ENCODE assay signal across 26 cellular contexts in the genomic region with DNA sequence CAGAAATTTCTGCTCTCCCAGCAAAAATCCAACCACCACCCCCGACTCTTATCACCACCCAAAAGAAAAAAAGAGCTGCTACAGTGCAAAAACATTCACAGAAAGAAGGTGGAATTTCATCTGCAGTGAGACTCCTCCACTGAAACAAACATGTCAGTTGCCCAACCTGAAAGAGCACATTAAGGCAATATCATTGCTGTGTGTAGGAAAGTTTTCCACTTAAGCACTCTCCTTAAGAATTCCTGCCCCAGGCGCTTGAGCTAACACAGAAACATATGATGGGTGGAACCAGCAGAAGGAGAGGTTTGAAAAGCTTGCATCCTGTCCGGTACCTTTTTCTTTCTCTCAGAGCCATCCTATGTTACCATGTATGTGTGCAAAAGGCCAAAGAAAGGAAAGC.
A peak's percentile ranks its signal among the peaks of the same experiment; 100 is the strongest.
DNase-seq lines count a peak whose midpoint lies in the region; FAIRE-seq and TF ChIP-seq lines count a peak whose summit lies in the region.
"Had no signal": no experiment of that assay in that cellular context is flagged by ENCODE, and none has a peak within 500 bp of the region (broad histone marks: within the 10 kb centered on the region; RNA-seq: fewer than 3 reads in every experiment).

No MANE protein-coding gene starts in this region.

- FAIRE-seq in keratinocyte (lab: Jason Lieb, UNC), result peak; percentile 67
- FAIRE-seq: GM18507, HepG2 had no signal

- no peaks in the 10 kb centered on the region for H3K27me3 ChIP-seq in keratinocyte (ENCODE audit: control insufficient read depth, extremely low read depth, insufficient read depth, low read length)
- H3K27me3 ChIP-seq in GM23248 (replicated peaks; ENCODE audit: insufficient read depth), result no peaks in the 10 kb centered on the region
- H3K27me3 ChIP-seq: SJCRH30 had no signal

- H3K4me3 Mint-ChIP-seq in activated naive CD4-positive, alpha-beta T cell treated with anti-CD3 and anti-CD28 coated beads, Interleukin-2, amount 10 ng/mL, durations not matched to agents 7 days and 5 days, result no peak overlapping the region
- H3K4me3 Mint-ChIP-seq in nephron, result no peak overlapping the region
- H3K4me3 Mint-ChIP-seq: B cell; CD8-positive, alpha-beta memory T cell had no signal

- no peaks in the 10 kb centered on the region for H3K9me1 ChIP-seq in keratinocyte (ENCODE audit: control insufficient read depth, extremely low read depth, insufficient read depth, low read length)

- peak overlapping the region; percentile 12 for H2AFZ ChIP-seq in keratinocyte (ENCODE audit: control insufficient read depth, low read length)
- H2AFZ ChIP-seq in GM23248, result no peak overlapping the region

- WGBS in GM23248 (ENCODE audit: low coverage in 1 of 2, low lambda C conversion rate in 2 of 2, missing lambda C conversion rate in 2 of 2), 2 experiments, result 95 to 97% methylated on average over 3 of the region's 3 CpGs

- no peaks in the 10 kb centered on the region for H3K36me3 Mint-ChIP-seq in activated naive CD4-positive, alpha-beta T cell treated with anti-CD3 and anti-CD28 coated beads, Interleukin-2, amount 10 ng/mL, durations not matched to agents 7 days and 5 days
- H3K36me3 Mint-ChIP-seq in nephron (ENCODE audit: low read depth), result no peaks in the 10 kb centered on the region

- H3K4me3 ChIP-seq in keratinocyte (ENCODE audit: control insufficient read depth in 2 of 3, extremely low read depth in 1 of 3, insufficient read depth in 2 of 3, low read depth in 1 of 3, low read length in 3 of 3) (no peak overlapping the region), GM23248 (no peak overlapping the region)
- H3K4me3 ChIP-seq: SJCRH30 had no signal

- H3K4me2 ChIP-seq in keratinocyte (ENCODE audit: control insufficient read depth, extremely low read depth, insufficient read depth, low read depth, low read length), result peak overlapping the region; percentile 2
- H3K4me2 ChIP-seq in GM23248 (ENCODE audit: unreplicated experiment), result no peak overlapping the region

- H3K4me1 ChIP-seq in keratinocyte (ENCODE audit: control insufficient read depth, extremely low read depth, insufficient read depth, low read length) (peaks cover 7% of the 10 kb centered on the region), GM23248 (ENCODE audit: insufficient read depth) (peaks cover 17% of the 10 kb centered on the region)
- H3K4me1 ChIP-seq: SJCRH30 had no signal

- CTCF ChIA-PET in activated naive CD4-positive, alpha-beta T cell treated with anti-CD3 and anti-CD28 coated beads, Interleukin-2, amount 10 ng/mL, durations not matched to agents 7 days and 5 days (lab: Charles Lee), result no interaction called here

- peaks cover 16% of the 10 kb centered on the region for H3K4me1 Mint-ChIP-seq in activated naive CD4-positive, alpha-beta T cell treated with anti-CD3 and anti-CD28 coated beads, Interleukin-2, amount 10 ng/mL, durations not matched to agents 7 days and 5 days
- peaks cover 13% of the 10 kb centered on the region for H3K4me1 Mint-ChIP-seq in nephron

- dilution Hi-C loops in keratinocyte (cut with MboI; ENCODE audit: extremely low pct_ligation_motif_present, low sequenced_read_pairs), result no loop called here

- no peaks in the 10 kb centered on the region for H3K36me3 ChIP-seq in keratinocyte (ENCODE audit: control insufficient read depth in 2 of 2, extremely low read depth in 1 of 2, insufficient read depth in 2 of 2, low read length in 2 of 2)
- H3K36me3 ChIP-seq in GM23248 (ENCODE audit: low read depth), result no peaks in the 10 kb centered on the region
- H3K36me3 ChIP-seq: SJCRH30 had no signal

- TF ChIP-seq CTCF in keratinocyte (optimal IDR thresholded peaks at IDR 0.05 in 1 of 3, IDR thresholded peaks at IDR 0.05 in 1 of 3, conservative IDR thresholded peaks at IDR 0.05 in 1 of 3; ENCODE audit: extremely low read depth in 1 of 3, insufficient read depth in 2 of 3, low read length in 3 of 3) (no peak), nephron (IDR thresholded peaks at IDR 0.05; ENCODE audit: unreplicated experiment in 3 of 3) (no peak)

- peaks cover 6% of the 10 kb centered on the region for H3K27me3 Mint-ChIP-seq in activated naive CD4-positive, alpha-beta T cell treated with anti-CD3 and anti-CD28 coated beads, Interleukin-2, amount 10 ng/mL, durations not matched to agents 7 days and 5 days
- H3K27me3 Mint-ChIP-seq in nephron (ENCODE audit: low read depth), result peaks cover 3% of the 10 kb centered on the region

- DNase-seq in activated naive CD4-positive, alpha-beta T cell treated with anti-CD3 and anti-CD28 coated beads, Interleukin-2, amount 10 ng/mL, durations not matched to agents 7 days and 5 days, result no peak
- no peak for DNase-seq in activated naive CD4-positive, alpha-beta T cell treated with Interleukin-2 at 50 U/mL for 16 hours
- no peak for DNase-seq in keratinocyte (ENCODE audit: low read depth, low spot score)
- no peak for DNase-seq in superior temporal gyrus (ENCODE audit: extremely low spot score)
- no peak for DNase-seq in nucleus accumbens (lab: John Stamatoyannopoulos, UW)
- no peak for DNase-seq in GM23248
- no peak for DNase-seq in stimulated activated CD8-positive, alpha-beta memory T cell treated with anti-CD3 and anti-CD28 coated beads, Interleukin-4, amount 100 ng/mL, for 48 hours
- DNase-seq: Calu3; CD8-positive, alpha-beta memory T cell; H7; Kasumi-1; MV-4-11; NCI-H1105; NCI-H146; NCI-H1930; NCI-H2107; NCI-H524 treated with DMSO at 0.1 percent for 48 hours; NCI-H774; PC-3; SJCRH30 had no signal

- no peak overlapping the region for H3K27ac ChIP-seq in keratinocyte (ENCODE audit: control insufficient read depth, insufficient read depth, low read length)
- H3K27ac ChIP-seq in GM23248, result no peak overlapping the region
- H3K27ac ChIP-seq: 22Rv1, C4-2B, SJCRH30 had no signal

- H3K9me3 Mint-ChIP-seq in activated naive CD4-positive, alpha-beta T cell treated with anti-CD3 and anti-CD28 coated beads, Interleukin-2, amount 10 ng/mL, durations not matched to agents 7 days and 5 days, result no peaks in the 10 kb centered on the region
- H3K9me3 Mint-ChIP-seq in nephron, result no peaks in the 10 kb centered on the region
- H3K9me3 Mint-ChIP-seq: CD8-positive, alpha-beta memory T cell had no signal

- in situ Hi-C loops in GM23248 (cut with MboI), result no loop called here

- H3K27ac Mint-ChIP-seq in activated naive CD4-positive, alpha-beta T cell treated with anti-CD3 and anti-CD28 coated beads, Interleukin-2, amount 10 ng/mL, durations not matched to agents 7 days and 5 days, result peak overlapping the region; percentile 16
- peak overlapping the region in 2 of 3 experiments; percentile 50 to 58 for H3K27ac Mint-ChIP-seq in nephron
- H3K27ac Mint-ChIP-seq: B cell; CD8-positive, alpha-beta memory T cell had no signal

- peaks cover 16% of the 10 kb centered on the region for H3F3A ChIP-seq in GM23248 (ENCODE audit: insufficient read depth)

- H3K9me2 ChIP-seq in GM23248 (ENCODE audit: insufficient read depth), result no peaks in the 10 kb centered on the region

- H3K9me3 ChIP-seq in keratinocyte (ENCODE audit: control insufficient read depth, low read depth, low read length) (no peaks in the 10 kb centered on the region), GM23248 (ENCODE audit: low read depth) (no peaks in the 10 kb centered on the region)
- H3K9me3 ChIP-seq: SJCRH30 had no signal

- H3K79me2 ChIP-seq in keratinocyte (ENCODE audit: control insufficient read depth, insufficient read depth, low read length) (no peaks in the 10 kb centered on the region), GM23248 (ENCODE audit: insufficient read depth) (no peaks in the 10 kb centered on the region)

- H4K20me1 ChIP-seq in keratinocyte (ENCODE audit: control insufficient read depth, extremely low read depth, insufficient read depth, low read length) (no peaks in the 10 kb centered on the region), GM23248 (ENCODE audit: insufficient read depth) (no peaks in the 10 kb centered on the region)

- H3K9ac ChIP-seq in keratinocyte (ENCODE audit: control insufficient read depth, extremely low read depth, insufficient read depth, low read length) (no peak overlapping the region), GM23248 (no peak overlapping the region)
